ENCODE assay signal across 1 cellular context in the genomic region with DNA sequence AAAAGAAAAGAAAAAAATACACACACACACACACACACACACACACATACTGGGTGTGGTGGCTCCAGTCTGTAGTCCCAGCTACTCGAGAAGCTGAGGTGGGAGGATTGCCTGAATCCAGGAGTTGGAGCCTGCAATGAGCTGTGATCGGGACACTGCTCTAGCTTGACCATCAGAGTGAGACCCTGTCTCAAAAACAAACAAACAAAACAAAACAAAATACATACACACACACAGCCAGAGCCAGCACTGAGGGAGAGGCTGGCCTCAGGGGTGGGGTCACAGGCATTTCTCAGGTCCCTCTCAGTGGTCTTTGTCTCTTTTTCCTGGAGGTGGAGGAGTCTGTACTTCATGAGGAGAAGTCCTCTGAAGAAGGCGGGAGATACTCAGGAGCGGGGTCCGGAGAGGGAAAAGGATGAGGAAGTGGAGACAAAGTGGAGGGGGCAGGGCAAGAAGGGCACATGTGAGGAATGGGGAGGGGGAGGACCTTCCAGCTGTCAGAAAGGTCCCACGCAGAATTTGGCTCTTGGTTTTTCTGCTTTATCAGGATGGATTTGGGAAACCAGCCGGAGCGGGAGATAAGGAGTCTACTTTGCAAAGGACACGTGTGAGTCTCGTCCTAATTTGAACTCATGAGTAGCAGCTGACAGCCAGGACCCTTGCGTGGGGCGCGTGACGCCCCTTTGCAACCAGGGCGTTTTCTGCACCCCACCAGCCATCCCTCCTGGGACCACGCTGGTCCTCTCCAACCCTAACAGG.
TF ChIP-seq lines count a peak whose summit lies in the region.

No MANE protein-coding gene starts in this region.

TF ChIP-seq in GM23338, 12 proteins besides CTCF, POLR2A, EP300 and RAD21:
- TF ChIP-seq, protein P1, sequence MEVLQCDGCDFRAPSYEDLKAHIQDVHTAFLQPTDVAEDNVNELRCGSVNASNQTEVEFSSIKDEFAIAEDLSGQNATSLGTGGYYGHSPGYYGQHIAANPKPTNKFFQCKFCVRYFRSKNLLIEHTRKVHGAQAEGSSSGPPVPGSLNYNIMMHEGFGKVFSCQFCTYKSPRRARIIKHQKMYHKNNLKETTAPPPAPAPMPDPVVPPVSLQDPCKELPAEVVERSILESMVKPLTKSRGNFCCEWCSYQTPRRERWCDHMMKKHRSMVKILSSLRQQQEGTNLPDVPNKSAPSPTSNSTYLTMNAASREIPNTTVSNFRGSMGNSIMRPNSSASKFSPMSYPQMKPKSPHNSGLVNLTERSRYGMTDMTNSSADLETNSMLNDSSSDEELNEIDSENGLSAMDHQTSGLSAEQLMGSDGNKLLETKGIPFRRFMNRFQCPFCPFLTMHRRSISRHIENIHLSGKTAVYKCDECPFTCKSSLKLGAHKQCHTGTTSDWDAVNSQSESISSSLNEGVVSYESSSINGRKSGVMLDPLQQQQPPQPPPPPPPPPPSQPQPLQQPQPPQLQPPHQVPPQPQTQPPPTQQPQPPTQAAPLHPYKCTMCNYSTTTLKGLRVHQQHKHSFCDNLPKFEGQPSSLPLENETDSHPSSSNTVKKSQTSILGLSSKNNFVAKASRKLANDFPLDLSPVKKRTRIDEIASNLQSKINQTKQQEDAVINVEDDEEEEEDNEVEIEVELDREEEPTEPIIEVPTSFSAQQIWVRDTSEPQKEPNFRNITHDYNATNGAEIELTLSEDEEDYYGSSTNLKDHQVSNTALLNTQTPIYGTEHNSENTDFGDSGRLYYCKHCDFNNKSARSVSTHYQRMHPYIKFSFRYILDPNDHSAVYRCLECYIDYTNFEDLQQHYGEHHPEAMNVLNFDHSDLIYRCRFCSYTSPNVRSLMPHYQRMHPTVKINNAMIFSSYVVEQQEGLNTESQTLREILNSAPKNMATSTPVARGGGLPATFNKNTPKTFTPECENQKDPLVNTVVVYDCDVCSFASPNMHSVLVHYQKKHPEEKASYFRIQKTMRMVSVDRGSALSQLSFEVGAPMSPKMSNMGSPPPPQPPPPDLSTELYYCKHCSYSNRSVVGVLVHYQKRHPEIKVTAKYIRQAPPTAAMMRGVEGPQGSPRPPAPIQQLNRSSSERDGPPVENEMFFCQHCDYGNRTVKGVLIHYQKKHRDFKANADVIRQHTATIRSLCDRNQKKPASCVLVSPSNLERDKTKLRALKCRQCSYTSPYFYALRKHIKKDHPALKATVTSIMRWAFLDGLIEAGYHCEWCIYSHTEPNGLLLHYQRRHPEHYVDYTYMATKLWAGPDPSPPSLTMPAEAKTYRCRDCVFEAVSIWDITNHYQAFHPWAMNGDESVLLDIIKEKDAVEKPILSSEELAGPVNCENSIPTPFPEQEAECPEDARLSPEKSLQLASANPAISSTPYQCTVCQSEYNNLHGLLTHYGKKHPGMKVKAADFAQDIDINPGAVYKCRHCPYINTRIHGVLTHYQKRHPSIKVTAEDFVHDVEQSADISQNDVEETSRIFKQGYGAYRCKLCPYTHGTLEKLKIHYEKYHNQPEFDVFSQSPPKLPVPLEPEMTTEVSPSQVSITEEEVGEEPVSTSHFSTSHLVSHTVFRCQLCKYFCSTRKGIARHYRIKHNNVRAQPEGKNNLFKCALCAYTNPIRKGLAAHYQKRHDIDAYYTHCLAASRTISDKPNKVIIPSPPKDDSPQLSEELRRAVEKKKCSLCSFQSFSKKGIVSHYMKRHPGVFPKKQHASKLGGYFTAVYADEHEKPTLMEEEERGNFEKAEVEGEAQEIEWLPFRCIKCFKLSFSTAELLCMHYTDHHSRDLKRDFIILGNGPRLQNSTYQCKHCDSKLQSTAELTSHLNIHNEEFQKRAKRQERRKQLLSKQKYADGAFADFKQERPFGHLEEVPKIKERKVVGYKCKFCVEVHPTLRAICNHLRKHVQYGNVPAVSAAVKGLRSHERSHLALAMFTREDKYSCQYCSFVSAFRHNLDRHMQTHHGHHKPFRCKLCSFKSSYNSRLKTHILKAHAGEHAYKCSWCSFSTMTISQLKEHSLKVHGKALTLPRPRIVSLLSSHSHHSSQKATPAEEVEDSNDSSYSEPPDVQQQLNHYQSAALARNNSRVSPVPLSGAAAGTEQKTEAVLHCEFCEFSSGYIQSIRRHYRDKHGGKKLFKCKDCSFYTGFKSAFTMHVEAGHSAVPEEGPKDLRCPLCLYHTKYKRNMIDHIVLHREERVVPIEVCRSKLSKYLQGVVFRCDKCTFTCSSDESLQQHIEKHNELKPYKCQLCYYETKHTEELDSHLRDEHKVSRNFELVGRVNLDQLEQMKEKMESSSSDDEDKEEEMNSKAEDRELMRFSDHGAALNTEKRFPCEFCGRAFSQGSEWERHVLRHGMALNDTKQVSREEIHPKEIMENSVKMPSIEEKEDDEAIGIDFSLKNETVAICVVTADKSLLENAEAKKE (CRISPR knock-in tag; IDR thresholded peaks at IDR 0.05): no peak
- TF ChIP-seq ZNF114 (CRISPR knock-in tag; IDR thresholded peaks at IDR 0.05) (no peak), ZNF331 (CRISPR knock-in tag; IDR thresholded peaks at IDR 0.05; ENCODE audit: low read depth) (no peak), STAT1 (IDR thresholded peaks at IDR 0.05; ENCODE audit: unreplicated experiment) (no peak), CREB1 (CRISPR knock-in tag; IDR thresholded peaks at IDR 0.05; ENCODE audit: low read depth) (no peak), NANOG (IDR thresholded peaks at IDR 0.05; ENCODE audit: borderline replicate concordance) (no peak), POLR2AphosphoS5 (IDR thresholded peaks at IDR 0.05; ENCODE audit: low read depth) (no peak), JUNB (IDR thresholded peaks at IDR 0.05; ENCODE audit: unreplicated experiment) (no peak), EZH2 (IDR thresholded peaks at IDR 0.05; ENCODE audit: low read depth, unreplicated experiment) (no peak)
- TF ChIP-seq, protein P2, sequence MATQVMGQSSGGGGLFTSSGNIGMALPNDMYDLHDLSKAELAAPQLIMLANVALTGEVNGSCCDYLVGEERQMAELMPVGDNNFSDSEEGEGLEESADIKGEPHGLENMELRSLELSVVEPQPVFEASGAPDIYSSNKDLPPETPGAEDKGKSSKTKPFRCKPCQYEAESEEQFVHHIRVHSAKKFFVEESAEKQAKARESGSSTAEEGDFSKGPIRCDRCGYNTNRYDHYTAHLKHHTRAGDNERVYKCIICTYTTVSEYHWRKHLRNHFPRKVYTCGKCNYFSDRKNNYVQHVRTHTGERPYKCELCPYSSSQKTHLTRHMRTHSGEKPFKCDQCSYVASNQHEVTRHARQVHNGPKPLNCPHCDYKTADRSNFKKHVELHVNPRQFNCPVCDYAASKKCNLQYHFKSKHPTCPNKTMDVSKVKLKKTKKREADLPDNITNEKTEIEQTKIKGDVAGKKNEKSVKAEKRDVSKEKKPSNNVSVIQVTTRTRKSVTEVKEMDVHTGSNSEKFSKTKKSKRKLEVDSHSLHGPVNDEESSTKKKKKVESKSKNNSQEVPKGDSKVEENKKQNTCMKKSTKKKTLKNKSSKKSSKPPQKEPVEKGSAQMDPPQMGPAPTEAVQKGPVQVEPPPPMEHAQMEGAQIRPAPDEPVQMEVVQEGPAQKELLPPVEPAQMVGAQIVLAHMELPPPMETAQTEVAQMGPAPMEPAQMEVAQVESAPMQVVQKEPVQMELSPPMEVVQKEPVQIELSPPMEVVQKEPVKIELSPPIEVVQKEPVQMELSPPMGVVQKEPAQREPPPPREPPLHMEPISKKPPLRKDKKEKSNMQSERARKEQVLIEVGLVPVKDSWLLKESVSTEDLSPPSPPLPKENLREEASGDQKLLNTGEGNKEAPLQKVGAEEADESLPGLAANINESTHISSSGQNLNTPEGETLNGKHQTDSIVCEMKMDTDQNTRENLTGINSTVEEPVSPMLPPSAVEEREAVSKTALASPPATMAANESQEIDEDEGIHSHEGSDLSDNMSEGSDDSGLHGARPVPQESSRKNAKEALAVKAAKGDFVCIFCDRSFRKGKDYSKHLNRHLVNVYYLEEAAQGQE (IDR thresholded peaks at IDR 0.05; ENCODE audit: unreplicated experiment): no peak
- TF ChIP-seq, protein P3, sequence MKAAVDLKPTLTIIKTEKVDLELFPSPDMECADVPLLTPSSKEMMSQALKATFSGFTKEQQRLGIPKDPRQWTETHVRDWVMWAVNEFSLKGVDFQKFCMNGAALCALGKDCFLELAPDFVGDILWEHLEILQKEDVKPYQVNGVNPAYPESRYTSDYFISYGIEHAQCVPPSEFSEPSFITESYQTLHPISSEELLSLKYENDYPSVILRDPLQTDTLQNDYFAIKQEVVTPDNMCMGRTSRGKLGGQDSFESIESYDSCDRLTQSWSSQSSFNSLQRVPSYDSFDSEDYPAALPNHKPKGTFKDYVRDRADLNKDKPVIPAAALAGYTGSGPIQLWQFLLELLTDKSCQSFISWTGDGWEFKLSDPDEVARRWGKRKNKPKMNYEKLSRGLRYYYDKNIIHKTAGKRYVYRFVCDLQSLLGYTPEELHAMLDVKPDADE (IDR thresholded peaks at IDR 0.05): no peak
